In genomic region chr17:34675605-34676004, GRCh38 we compare ENCODE assay signal across 23 cellular contexts.
"Had no signal": no experiment of that assay in that cellular context is flagged by ENCODE, and none has a peak within 500 bp of the region (broad histone marks: within the 10 kb centered on the region; RNA-seq: fewer than 3 reads in every experiment).

No MANE protein-coding gene starts in this region.

- H3K36me3 ChIP-seq: ascending aorta, gastrocnemius medialis, neutrophil, ovary, transverse colon had no signal

- FAIRE-seq: keratinocyte had no signal

- H3K27me3 ChIP-seq: ascending aorta, gastrocnemius medialis, hepatocyte, neutrophil, ovary, testis, transverse colon had no signal

- ATAC-seq: activated CD4-positive, alpha-beta T cell treated with anti-CD3 and anti-CD28 coated beads for 36 hours; activated CD8-positive, alpha-beta T cell treated with anti-CD3 and anti-CD28 coated beads, Interleukin-2, amount 10 ng/mL, durations not matched to agents 7 days and 5 days; gastrocnemius medialis; left colon; sciatic nerve; stimulated activated naive CD8-positive, alpha-beta T cell treated with anti-CD3 and anti-CD28 coated beads, Interleukin-15, Interleukin-2, amounts not matched to agents 100 U/mL and 50 U/mL, for 24 hours had no signal

- H3K4me2 ChIP-seq: hepatocyte had no signal

- H3K4me1 ChIP-seq: ascending aorta, gastrocnemius medialis, testis, transverse colon had no signal

- H3K27ac ChIP-seq: ascending aorta, gastrocnemius medialis, hepatocyte, neutrophil, ovary, skin epidermis, testis, transverse colon had no signal

- DNase-seq: activated CD4-positive, alpha-beta T cell treated with anti-CD3 and anti-CD28 coated beads for 36 hours; activated CD4-positive, CD25-positive, alpha-beta regulatory T cell; activated CD8-positive, alpha-beta T cell treated with anti-CD3 and anti-CD28 coated beads, Interleukin-2, amount 10 ng/mL, durations not matched to agents 7 days and 5 days; activated effector memory CD4-positive, alpha-beta T cell treated with Interleukin-2 at 50 U/mL for 16 hours; activated naive CD4-positive, alpha-beta T cell treated with Interleukin-2 at 50 U/mL for 16 hours; activated naive CD8-positive, alpha-beta T cell treated with anti-CD3 and anti-CD28 coated beads for 36 hours; effector CD8-positive, alpha-beta T cell; gastrocnemius medialis; left colon; mammary epithelial cell; ovary; stimulated activated CD4-positive, alpha-beta T cell treated with anti-CD3 and anti-CD28 coated beads, Interleukin-12 subunit alpha, Interleukin-12 subunit beta, amount 100 ng/mL, for 4 hours; stimulated activated CD4-positive, alpha-beta T cell treated with anti-CD3 and anti-CD28 coated beads, Interleukin-4, amount 100 ng/mL, for 1 hour; stimulated activated naive CD8-positive, alpha-beta T cell treated with anti-CD3 and anti-CD28 coated beads, Interleukin-15, Interleukin-2, amounts not matched to agents 100 U/mL and 50 U/mL, for 24 hours; T-helper 2 cell; testis; transverse colon had no signal

- H3K4me3 ChIP-seq: ascending aorta, gastrocnemius medialis, hepatocyte, ovary, skin epidermis, testis, transverse colon had no signal

- H3K9me3 ChIP-seq: ascending aorta, gastrocnemius medialis, neutrophil, ovary, testis, transverse colon had no signal
